14 cellular contexts compared by ENCODE assay signal in the genomic region with DNA sequence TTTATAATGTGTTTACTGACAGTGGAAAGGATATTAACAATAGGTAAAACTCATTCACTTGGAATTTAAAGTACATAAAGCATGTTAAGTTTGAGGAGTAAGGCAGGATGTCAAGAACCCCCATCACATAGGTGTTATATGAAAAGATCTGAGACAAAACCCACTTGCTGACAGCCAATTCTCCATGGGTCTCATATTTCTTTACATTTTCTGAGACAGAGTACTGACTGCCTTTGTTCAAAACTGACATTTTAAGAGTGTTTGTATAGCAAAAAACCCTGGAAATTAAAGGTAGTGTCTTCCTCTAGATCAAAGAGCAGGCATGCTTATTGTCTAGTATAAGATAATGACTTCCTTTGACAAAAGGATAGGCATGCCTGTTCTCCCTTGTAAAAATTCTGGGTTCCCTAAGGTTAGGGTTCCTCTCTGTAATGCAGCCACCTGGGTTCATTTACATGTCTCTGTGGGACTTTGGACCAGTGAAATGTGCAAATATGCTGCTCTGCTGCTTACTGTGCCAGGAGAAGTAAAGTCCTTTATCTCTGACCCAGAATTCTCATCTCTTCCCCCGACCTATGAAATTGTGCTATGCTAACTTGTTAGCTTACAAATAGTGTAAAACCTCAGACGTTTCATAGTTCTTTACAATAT.
"Had no signal": no experiment of that assay in that cellular context is flagged by ENCODE, and none has a peak within 500 bp of the region (broad histone marks: within the 10 kb centered on the region; RNA-seq: fewer than 3 reads in every experiment).

No MANE protein-coding gene starts in this region.

- ATAC-seq: activated naive CD8-positive, alpha-beta T cell treated with anti-CD3 and anti-CD28 coated beads, Interleukin-2, amount 50 U/mL, for 24 hours; heart right ventricle; left lung; natural killer cell had no signal

- DNase-seq: activated CD4-positive, alpha-beta T cell treated with anti-CD3 and anti-CD28 coated beads, Interleukin-2, amount 50 U/mL, for 1 hour; activated naive CD4-positive, alpha-beta T cell treated with anti-CD3 and anti-CD28 coated beads for 36 hours; activated naive CD8-positive, alpha-beta T cell treated with anti-CD3 and anti-CD28 coated beads, Interleukin-2, amount 50 U/mL, for 24 hours; aorta; cerebellar nuclear complex; effector memory CD4-positive, alpha-beta T cell; foreskin melanocyte; heart right ventricle; left lung; natural killer cell; retina; stimulated activated CD4-positive, alpha-beta T cell treated with anti-CD3 and anti-CD28 coated beads, Interleukin-4, amount 100 ng/mL, for 24 hours; stimulated activated naive CD4-positive, alpha-beta T cell treated with Interleukin-2 at 50 U/mL for 16 hours; transverse colon had no signal
